Comparison of ENCODE assay signal across 8 cellular contexts in the genomic region with DNA sequence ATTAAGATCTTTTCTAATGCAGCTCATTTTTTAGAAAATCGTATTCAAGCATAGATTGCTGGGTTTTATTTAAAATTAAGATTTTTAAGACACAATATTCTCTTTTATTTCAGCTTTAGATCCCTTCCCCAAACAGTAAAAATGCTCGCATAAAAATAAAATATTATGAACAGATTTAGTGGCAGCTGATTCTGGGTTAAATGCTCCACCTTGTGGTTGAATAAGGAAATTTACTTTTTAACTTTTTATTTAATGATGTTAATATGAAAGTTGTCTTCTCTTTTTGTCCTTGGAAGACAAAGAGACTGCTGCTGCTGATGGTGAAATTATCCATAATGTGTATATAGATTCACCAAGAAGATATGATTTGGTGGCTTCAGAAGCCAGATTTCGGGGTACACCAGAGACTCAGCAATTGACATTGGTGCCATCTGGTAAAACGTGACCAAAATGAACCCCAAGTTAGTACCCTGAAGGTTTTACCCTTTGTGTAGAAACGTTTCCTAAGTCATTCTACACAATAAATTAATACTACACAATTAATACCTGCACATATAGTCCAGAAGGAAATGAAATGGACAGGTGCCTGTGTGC.
DNase-seq lines count a peak whose midpoint lies in the region; ATAC-seq and TF ChIP-seq lines count a peak whose summit lies in the region.

No MANE protein-coding gene starts in this region.

- no peak overlapping the region for H2BK15ac ChIP-seq in mesenchymal stem cell (ENCODE audit: low read depth, poor library complexity, severe bottlenecking)

- no peak overlapping the region for H3K14ac ChIP-seq in mesenchymal stem cell (ENCODE audit: low read length in 2 of 2)

- no peaks in the 10 kb centered on the region for H3K9me2 ChIP-seq in Loucy (replicated peaks; ENCODE audit: low read depth, low read length)

- ATAC-seq in HG02970 (IDR thresholded peaks at IDR 0.05; ENCODE audit: low FRiP score, unreplicated experiment) = no peak
- no peak for ATAC-seq in GM21717 (IDR thresholded peaks at IDR 0.05; ENCODE audit: unreplicated experiment)

- H3K36me3 ChIP-seq in Loucy (ENCODE audit: insufficient read depth, low read length) (no peaks in the 10 kb centered on the region), mesenchymal stem cell (ENCODE audit: control insufficient read depth in 1 of 2, insufficient read depth in 2 of 2, low read depth in 1 of 2, low read length in 2 of 2) (no peaks in the 10 kb centered on the region)

- WGBS in mesenchymal stem cell = 37% methylated on average over 3 of the region's 5 CpGs

- no peak overlapping the region for H3K18ac ChIP-seq in mesenchymal stem cell (ENCODE audit: low read depth in 1 of 2, low read length in 2 of 2)

- H2BK12ac ChIP-seq in mesenchymal stem cell (ENCODE audit: low read length in 2 of 2) = no peak overlapping the region

- H3K4me1 ChIP-seq in Loucy (ENCODE audit: insufficient read depth, low read length, poor library complexity, severe bottlenecking) (no peaks in the 10 kb centered on the region), mesenchymal stem cell (ENCODE audit: control insufficient read depth, insufficient read depth, low read depth, low read length) (no peaks in the 10 kb centered on the region)

- H3K9me3 ChIP-seq in Loucy (ENCODE audit: insufficient read depth, low read depth, low read length) (no peaks in the 10 kb centered on the region), mesenchymal stem cell (ENCODE audit: control insufficient read depth, low read length) (no peaks in the 10 kb centered on the region)

- in situ Hi-C loops in Caki2 (cut with HindIII; ENCODE audit: low pct_unique_long_range_greater_than_20kb, low sequenced_read_pairs) = no loop called here

- no peak overlapping the region for H2BK5ac ChIP-seq in mesenchymal stem cell (ENCODE audit: low read depth, low read length, poor library complexity, severe bottlenecking)

- H3K4ac ChIP-seq in mesenchymal stem cell (ENCODE audit: low read depth in 1 of 2, low read length in 2 of 2) = no peak overlapping the region

- no peaks in the 10 kb centered on the region for H3K79me1 ChIP-seq in mesenchymal stem cell (replicated peaks; ENCODE audit: low read length, poor library complexity, severe bottlenecking)

- H3K27me3 ChIP-seq in Loucy (ENCODE audit: insufficient read depth, low read length, poor library complexity, severe bottlenecking) = no peaks in the 10 kb centered on the region
- H3K27me3 ChIP-seq in mesenchymal stem cell (ENCODE audit: control insufficient read depth in 1 of 2, insufficient read depth in 1 of 2, low read length in 2 of 2) = no peaks in the 10 kb centered on the region

- H4K8ac ChIP-seq in mesenchymal stem cell (ENCODE audit: low read length) = no peak overlapping the region

- no peak overlapping the region for H3K23ac ChIP-seq in mesenchymal stem cell (ENCODE audit: low read length in 2 of 2)

- H4K20me1 ChIP-seq in Loucy (ENCODE audit: insufficient read depth, low read length, poor library complexity, severe bottlenecking) = no peaks in the 10 kb centered on the region

- H3K9ac ChIP-seq in Loucy (ENCODE audit: low read depth, low read length, poor library complexity, severe bottlenecking) (no peak overlapping the region), mesenchymal stem cell (ENCODE audit: low read length) (peak overlapping the region; percentile 25)

- H4K91ac ChIP-seq in mesenchymal stem cell (ENCODE audit: low read length) = no peak overlapping the region

- no peak overlapping the region for H3K27ac ChIP-seq in mesenchymal stem cell (ENCODE audit: low read length, poor library complexity, severe bottlenecking)

- H3F3A ChIP-seq in Loucy (ENCODE audit: low read depth) = no peaks in the 10 kb centered on the region

- no peaks in the 10 kb centered on the region for H3K79me2 ChIP-seq in Loucy (ENCODE audit: insufficient read depth, low read length)

- H2BK120ac ChIP-seq in mesenchymal stem cell (ENCODE audit: low read depth, low read length) = no peak overlapping the region

- H3K4me2 ChIP-seq in Loucy (ENCODE audit: low read depth, low read length, poor library complexity, severe bottlenecking) (no peak overlapping the region), mesenchymal stem cell (ENCODE audit: low read length, poor library complexity, severe bottlenecking) (no peak overlapping the region)

- no peak overlapping the region for H2AFZ ChIP-seq in Loucy (ENCODE audit: low read length)
- no peak overlapping the region for H2AFZ ChIP-seq in mesenchymal stem cell (ENCODE audit: low read depth, low read length)

- H3K4me3 ChIP-seq in Loucy (ENCODE audit: low read length, poor library complexity, severe bottlenecking) (no peak overlapping the region), mesenchymal stem cell (ENCODE audit: insufficient read depth in 1 of 2, low read depth in 1 of 2, low read length in 2 of 2) (no peak overlapping the region)

- DNase-seq in Caki2 (ENCODE audit: low read depth) = peak; percentile 27
- DNase-seq in astrocyte of the hippocampus (ENCODE audit: low read depth, low spot score) = peak; percentile 23
- peak; percentile 28 for DNase-seq in mesenchymal stem cell
- DNase-seq in DMS153 treated with DMSO at 0.1 percent for 48 hours (lab: John Stamatoyannopoulos, UW; ENCODE audit: unreplicated experiment) = no peak
- DNase-seq in HPDE6-E6E7 (ENCODE audit: extremely low spot score) = no peak

- H2AK5ac ChIP-seq in mesenchymal stem cell (ENCODE audit: low read length, severe bottlenecking) = no peak overlapping the region

- peak; percentile 69 for TF ChIP-seq CTCF in Loucy (conservative IDR thresholded peaks at IDR 0.05; ENCODE audit: low read length)

Comparison
In these comparisons a context has a peak if more than half of its experiments do, and no peak if none do; other contexts are left out.
1. DNase-seq: peak in Caki2 (single experiment), astrocyte of the hippocampus (single experiment) and mesenchymal stem cell (single experiment); none in DMS153 treated with DMSO at 0.1 percent for 48 hours (single experiment) and HPDE6-E6E7 (single experiment).